In genomic region chr6:66153247-66153646, GRCh38 we compare ENCODE assay signal across 31 cellular contexts.
"Had no signal": no experiment of that assay in that cellular context is flagged by ENCODE, and none has a peak within 500 bp of the region (broad histone marks: within the 10 kb centered on the region; RNA-seq: fewer than 3 reads in every experiment).

No MANE protein-coding gene starts in this region.

- H3K4me3 ChIP-seq: ascending aorta, cardiac muscle cell had no signal

- H3K27me3 ChIP-seq: ascending aorta, cardiac muscle cell had no signal

- DNase-seq: activated B cell treated with CpG ODN at 0.5 μM for 24 hours; activated CD4-positive, alpha-beta memory T cell treated with anti-CD3 and anti-CD28 coated beads, Interleukin-2, amount 10 ng/mL, durations not matched to agents 7 days and 5 days; activated CD4-positive, alpha-beta T cell treated with anti-CD3 and anti-CD28 coated beads for 36 hours; activated CD4-positive, alpha-beta T cell treated with anti-CD3 and anti-CD28 coated beads for 48 hours; activated CD4-positive, alpha-beta T cell treated with anti-CD3 and anti-CD28 coated beads, Interleukin-2, amount 10 ng/mL, durations not matched to agents 7 days and 5 days; activated CD4-positive, alpha-beta T cell treated with anti-CD3 and anti-CD28 coated beads, Interleukin-2, amount 50 U/mL, for 48 hours; activated CD4-positive, CD25-positive, alpha-beta regulatory T cell treated with anti-CD3 and anti-CD28 coated beads, Interleukin-2, amount 50 U/mL, for 72 hours; activated CD8-positive, alpha-beta memory T cell treated with anti-CD3 and anti-CD28 coated beads for 24 hours; activated CD8-positive, alpha-beta memory T cell treated with anti-CD3 and anti-CD28 coated beads, Interleukin-2, amount 10 ng/mL, durations not matched to agents 7 days and 5 days; activated CD8-positive, alpha-beta memory T cell treated with anti-CD3 and anti-CD28 coated beads, Interleukin-2, amount 50 U/mL, for 48 hours; activated CD8-positive, alpha-beta T cell treated with anti-CD3 and anti-CD28 coated beads, Interleukin-2, amount 10 ng/mL, durations not matched to agents 7 days and 5 days; activated effector memory CD4-positive, alpha-beta T cell treated with Interleukin-2 at 50 U/mL for 16 hours; activated gamma-delta T cell; activated naive CD4-positive, alpha-beta T cell treated with anti-CD3 and anti-CD28 coated beads, Interleukin-2, amount 10 ng/mL, durations not matched to agents 7 days and 5 days; activated naive CD4-positive, alpha-beta T cell treated with Interleukin-2 at 50 U/mL for 16 hours; activated naive CD8-positive, alpha-beta T cell treated with anti-CD3 and anti-CD28 coated beads, Interleukin-2, amount 10 ng/mL, durations not matched to agents 7 days and 5 days; activated naive CD8-positive, alpha-beta T cell treated with anti-CD3 and anti-CD28 coated beads, Interleukin-2, amount 50 U/mL, for 24 hours; activated T-cell treated with anti-CD3 and anti-CD28 coated beads, Interleukin-2, amount 50 U/mL, for 24 hours; activated T-cell treated with anti-CD3 and anti-CD28 coated beads, Interleukin-2, amount 50 U/mL, for 48 hours; amygdala; anterior cingulate cortex; caudate nucleus; cerebellar nuclear complex; T-helper 1 cell; T-helper 2 cell; T-helper 9 cell had no signal

- H3K27ac ChIP-seq: ascending aorta, cardiac muscle cell, VCaP had no signal

- FAIRE-seq: bronchial epithelial cell, TTC549 had no signal

- H3K36me3 ChIP-seq: ascending aorta, cardiac muscle cell had no signal

- ATAC-seq: activated CD4-positive, alpha-beta T cell treated with anti-CD3 and anti-CD28 coated beads for 36 hours; activated CD8-positive, alpha-beta memory T cell treated with anti-CD3 and anti-CD28 coated beads, Interleukin-2, amount 10 ng/mL, durations not matched to agents 7 days and 5 days; activated CD8-positive, alpha-beta T cell treated with anti-CD3 and anti-CD28 coated beads, Interleukin-2, amount 10 ng/mL, durations not matched to agents 7 days and 5 days; activated naive CD8-positive, alpha-beta T cell treated with anti-CD3 and anti-CD28 coated beads, Interleukin-2, amount 50 U/mL, for 24 hours had no signal

- H3K4me1 ChIP-seq: ascending aorta had no signal

- H3K9me3 ChIP-seq: ascending aorta had no signal
